ENCODE assay signal across 10 cellular contexts in the genomic region with DNA sequence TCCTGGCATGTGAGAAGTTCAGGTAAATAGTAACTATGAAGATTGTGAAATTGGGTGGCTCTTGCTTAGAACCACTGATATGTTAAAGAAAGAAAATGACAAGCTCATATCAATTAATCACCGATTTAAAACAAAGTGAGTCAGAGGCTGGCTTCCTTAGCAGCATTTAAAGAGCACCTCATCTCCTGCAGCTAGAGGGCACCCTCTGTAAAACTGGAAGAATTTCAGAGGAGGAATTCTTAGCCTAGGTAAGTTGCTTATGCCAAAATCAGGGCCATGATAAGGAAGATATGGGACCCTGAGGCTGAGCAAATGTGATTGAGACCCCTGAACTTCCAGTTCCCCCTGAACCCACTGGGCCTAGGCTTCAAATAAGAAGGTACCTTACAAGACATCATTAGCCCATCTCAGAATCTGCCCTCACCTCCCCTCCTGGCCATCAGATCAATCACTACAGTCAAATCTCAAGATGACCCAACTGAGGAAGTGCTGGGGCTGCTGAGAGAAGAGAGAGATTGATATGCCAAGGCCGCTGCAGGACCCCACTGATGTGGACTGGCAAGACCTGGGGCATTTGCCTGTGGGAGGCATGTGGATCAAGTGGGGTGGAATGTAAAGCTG. TPM values are rescaled to one million over a fixed set of nuclear protein-coding genes. Genes with fewer than 3 reads are reported as not detected.
A peak's percentile ranks its signal among the peaks of the same experiment; 100 is the strongest.
DNase-seq lines count a peak whose midpoint lies in the region; ATAC-seq, FAIRE-seq and TF ChIP-seq lines count a peak whose summit lies in the region.
"Had no signal": no experiment of that assay in that cellular context is flagged by ENCODE, and none has a peak within 500 bp of the region (broad histone marks: within the 10 kb centered on the region; RNA-seq: fewer than 3 reads in every experiment).

No MANE protein-coding gene starts in this region.

- intact Hi-C loops in heart right ventricle (cut with DNase I): loop anchor here in 6 of 10 donors (5.0 to 10.0 kb wide), 5 partner anchors 51 to 191 kb away; a partner anchor contains a TSS

- no peak overlapping the region for H3K27ac ChIP-seq in Karpas-422 (ENCODE audit: low read length)
- H3K27ac ChIP-seq in heart right ventricle: no peak overlapping the region
- H3K27ac ChIP-seq: SK-N-MC had no signal

- H3K9ac ChIP-seq in Karpas-422 (ENCODE audit: low read length): no peak overlapping the region

- ATAC-seq in heart right ventricle: peak in 1 of 8 donors; percentile 29
- peak; percentile 76 for ATAC-seq in stimulated activated naive CD8-positive, alpha-beta T cell treated with anti-CD3 and anti-CD28 coated beads, Interleukin-15, Interleukin-2, amounts not matched to agents 100 U/mL and 50 U/mL, for 24 hours

- H4K20me1 ChIP-seq in Karpas-422 (ENCODE audit: insufficient read depth, low read depth, low read length): no peaks in the 10 kb centered on the region

- FAIRE-seq in urothelium cell line (lab: Jason Lieb, UNC): no peak

- DNase-seq in EH (ENCODE audit: low read depth) (peak; percentile 32), Karpas-422 (peak; percentile 72), heart right ventricle (no peak), urothelium cell line (ENCODE audit: low spot score) (no peak), NCI-H146 (lab: John Stamatoyannopoulos, UW) (no peak), NCI-H345 treated with DMSO at 0.1 percent for 48 hours (lab: John Stamatoyannopoulos, UW; ENCODE audit: unreplicated experiment) (no peak)
- peak; percentile 54 for DNase-seq in activated CD8-positive, alpha-beta memory T cell treated with anti-CD3 and anti-CD28 coated beads, Interleukin-2, amount 50 U/mL, for 4 hours
- peak; percentile 33 for DNase-seq in stimulated activated naive CD8-positive, alpha-beta T cell treated with anti-CD3 and anti-CD28 coated beads, Interleukin-15, Interleukin-2, amounts not matched to agents 100 U/mL and 50 U/mL, for 24 hours

- peak in 8 of 9 donors; percentile 10 to 68 (median 59) for TF ChIP-seq CTCF in heart right ventricle (IDR thresholded peaks at IDR 0.05)

- H3K4me2 ChIP-seq in Karpas-422 (ENCODE audit: low read depth, low read length, poor library complexity, severe bottlenecking): no peak overlapping the region

- H3K4me1 ChIP-seq in Karpas-422 (ENCODE audit: low read length) (peaks cover 11% of the 10 kb centered on the region), heart right ventricle (no peaks in the 10 kb centered on the region)

- H3K36me3 ChIP-seq in Karpas-422 (ENCODE audit: insufficient read depth, low read length) (no peaks in the 10 kb centered on the region), heart right ventricle (no peaks in the 10 kb centered on the region)

- H3K9me3 ChIP-seq in Karpas-422 (ENCODE audit: low read length) (no peaks in the 10 kb centered on the region), heart right ventricle (no peaks in the 10 kb centered on the region)

- H3K9me2 ChIP-seq in Karpas-422 (replicated peaks; ENCODE audit: insufficient read depth, low read length): no peaks in the 10 kb centered on the region

- H3K27me3 ChIP-seq in Karpas-422 (ENCODE audit: low read length): no peaks in the 10 kb centered on the region
- peaks cover 0 to 6% (median 0%) of the 10 kb centered on the region in 7 donors for H3K27me3 ChIP-seq in heart right ventricle

- H3K4me3 ChIP-seq in Karpas-422 (ENCODE audit: low read length): no peak overlapping the region
- no peak overlapping the region for H3K4me3 ChIP-seq in heart right ventricle
- H3K4me3 ChIP-seq: SK-N-MC had no signal

- H3K79me2 ChIP-seq in Karpas-422 (ENCODE audit: low read length): no peaks in the 10 kb centered on the region

- WGBS in heart right ventricle, 2 donors: 54 to 65% methylated on average over 2 of the region's 2 CpGs

- H2AFZ ChIP-seq in Karpas-422 (ENCODE audit: low read length): peak overlapping the region; percentile 36; the same call in 1 of the 2 replicates

RNA-seq across cellular contexts. Expression of a gene that starts 8.6 kb away (rescaled TPM):
- total RNA-seq in Karpas-422 (2014; rRNA removed; shearing (Covaris generic); ENCODE audit: low replicate concordance): 0.32 and 1.3 TPM in 2 replicates
- 10 to 100 TPM in 1 of 10 donors, 1 to 10 TPM in 1, under 1 TPM in 6, not detected in 2; 0.17 to 12.2 (median 0.59) TPM for total RNA-seq in heart right ventricle
- under 1 TPM; 0.37 to 0.62 TPM for polyA plus RNA-seq in heart right ventricle
- polyA plus RNA-seq: neural cell had no signal

RNA-seq across cellular contexts. Expression of a gene that starts 31.8 kb away (rescaled TPM):
- total RNA-seq in Karpas-422 (2014; rRNA removed; shearing (Covaris generic); ENCODE audit: low replicate concordance): not detected in 2 replicates
- 10 to 100 TPM in 8 of 10 donors, 1 to 10 TPM in 2; 4.0 to 23.4 (median 13.0) TPM for total RNA-seq in heart right ventricle
- polyA plus RNA-seq in heart right ventricle: 1 to 10 TPM; 8.7 to 8.8 TPM
- polyA plus RNA-seq: neural cell had no signal

RNA-seq across cellular contexts. Expression of a gene that starts 43.8 kb away (rescaled TPM):
- 2.7 and 7.0 TPM in 2 replicates for total RNA-seq in Karpas-422 (2014; rRNA removed; shearing (Covaris generic); ENCODE audit: low replicate concordance)
- total RNA-seq in heart right ventricle: 1 to 10 TPM; 1.9 to 4.2 (median 2.7) TPM
- polyA plus RNA-seq in heart right ventricle: 1 to 10 TPM; 1.7 to 2.3 TPM

RNA-seq across cellular contexts. Expression of a gene that starts 46.6 kb away (rescaled TPM):
- 3.7 and 5.7 TPM in 2 replicates for total RNA-seq in Karpas-422 (2014; rRNA removed; shearing (Covaris generic); ENCODE audit: low replicate concordance)
- 1 to 10 TPM in 3 of 10 donors, under 1 TPM in 2, not detected in 5; 0.31 to 6.3 (median 1.1) TPM for total RNA-seq in heart right ventricle
- polyA plus RNA-seq in heart right ventricle: under 1 TPM in 1 of 2 donors, not detected in 1; 0.54 TPM
- polyA plus RNA-seq: neural cell had no signal

RNA-seq across cellular contexts. Expression of a gene that starts 48.2 kb away (rescaled TPM):
- 88.1 and 158 TPM in 2 replicates for total RNA-seq in Karpas-422 (2014; rRNA removed; shearing (Covaris generic); ENCODE audit: low replicate concordance)
- 1 to 10 TPM in 1 of 10 donors, under 1 TPM in 5, not detected in 4; 0.21 to 5.7 (median 0.41) TPM for total RNA-seq in heart right ventricle
- under 1 TPM in 1 of 2 donors, not detected in 1; 0.06 TPM for polyA plus RNA-seq in heart right ventricle
- polyA plus RNA-seq: neural cell had no signal

Comparison
In these comparisons a context has a peak if more than half of its experiments do, and no peak if none do; other contexts are left out.
1. DNase-seq: peak in EH (single experiment), Karpas-422 (single experiment), activated CD8-positive, alpha-beta memory T cell treated with anti-CD3 and anti-CD28 coated beads, Interleukin-2, amount 50 U/mL, for 4 hours (single experiment) and stimulated activated naive CD8-positive, alpha-beta T cell treated with anti-CD3 and anti-CD28 coated beads, Interleukin-15, Interleukin-2, amounts not matched to agents 100 U/mL and 50 U/mL, for 24 hours (single experiment); none in heart right ventricle (0 of 2), urothelium cell line (single experiment), NCI-H146 (single experiment) and NCI-H345 treated with DMSO at 0.1 percent for 48 hours (single experiment).